Comparison of ENCODE assay signal across 26 cellular contexts in the genomic region with DNA sequence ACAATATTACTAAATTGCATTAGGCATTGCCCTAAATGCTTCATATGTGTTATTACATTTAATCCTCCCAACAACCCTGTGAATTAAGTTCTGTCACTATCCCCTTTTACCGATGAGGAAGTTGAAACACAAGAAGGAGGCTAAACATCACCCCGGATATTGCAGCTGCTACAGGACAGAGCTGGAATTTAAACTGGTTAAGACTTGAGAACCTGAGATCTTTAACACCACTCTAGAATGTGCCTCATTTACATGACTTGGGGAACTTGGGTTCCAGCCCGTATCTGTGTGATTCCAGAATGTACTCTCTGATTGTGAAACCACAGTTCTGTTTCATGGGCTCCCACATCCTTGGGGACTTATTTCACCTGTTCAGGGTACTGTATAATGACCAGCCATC.
A peak's percentile ranks its signal among the peaks of the same experiment; 100 is the strongest.
DNase-seq lines count a peak whose midpoint lies in the region; ATAC-seq, FAIRE-seq and TF ChIP-seq lines count a peak whose summit lies in the region.
"Had no signal": no experiment of that assay in that cellular context is flagged by ENCODE, and none has a peak within 500 bp of the region (broad histone marks: within the 10 kb centered on the region; RNA-seq: fewer than 3 reads in every experiment).

No MANE protein-coding gene starts in this region.

- no peaks in the 10 kb centered on the region for H3K27me3 Mint-ChIP-seq in GM23338 (ENCODE audit: insufficient read depth, low read depth, poor library complexity)

- H3K9me3 Mint-ChIP-seq in GM23338, result no peaks in the 10 kb centered on the region
- H3K9me3 Mint-ChIP-seq: HFFc6 had no signal

- no peak for TF ChIP-seq POLR2A in adrenal gland (IDR thresholded peaks at IDR 0.05)

- H4K20me1 ChIP-seq in GM23338 (replicated peaks; ENCODE audit: insufficient read depth) (no peaks in the 10 kb centered on the region), OCI-LY3 (ENCODE audit: insufficient read depth, low read length) (no peaks in the 10 kb centered on the region)

- no peak for ATAC-seq in GM23338
- ATAC-seq in esophagus mucosa, result no peak

- no peak overlapping the region for H2AFZ ChIP-seq in GM23338
- H2AFZ ChIP-seq in OCI-LY3 (ENCODE audit: low read depth, low read length), result no peak overlapping the region
- H2AFZ ChIP-seq: GM23248 had no signal

- H3K79me2 ChIP-seq in GM23338 (replicated peaks; ENCODE audit: insufficient read depth) (no peaks in the 10 kb centered on the region), OCI-LY3 (ENCODE audit: low read length) (no peaks in the 10 kb centered on the region)

- H3K27ac ChIP-seq in GM23338 (ENCODE audit: low read depth) (no peak overlapping the region), OCI-LY3 (ENCODE audit: low read length) (peak overlapping the region; percentile 28), adrenal gland (no peak overlapping the region)
- H3K27ac ChIP-seq: 22Rv1, GM23248, HL-60, RWPE1 had no signal

- peak; percentile 23 for DNase-seq in GM23338 (ENCODE audit: low spot score)
- peak; percentile 45 for DNase-seq in bronchial epithelial cell (ENCODE audit: low read depth)
- DNase-seq in myocyte (ENCODE audit: low read depth), result peak; percentile 24
- no peak for DNase-seq in DMS53 treated with DMSO at 0.1 percent for 48 hours (lab: John Stamatoyannopoulos, UW; ENCODE audit: unreplicated experiment)
- no peak for DNase-seq in stimulated activated CD4-positive, alpha-beta T cell treated with anti-CD3 and anti-CD28 coated beads, Interleukin-15, amount 100 ng/mL, for 24 hours
- DNase-seq in adrenal gland, result no peak
- DNase-seq: Calu3, DND-41, GM23248, HFFc6, NCI-H1092 treated with DMSO at 0.1 percent for 48 hours, NCI-H1436, NCI-H187 treated with DMSO at 0.1 percent for 48 hours, NCI-H2107, NCI-H446, NCI-H524 treated with DMSO at 0.1 percent for 48 hours, NCI-H774, SHP77 had no signal

- no peak overlapping the region for H3K27ac Mint-ChIP-seq in GM23338
- H3K27ac Mint-ChIP-seq: HFFc6 had no signal

- 77 to 85% (median 85%) methylated on average over 3 of the region's 3 CpGs for whole genome bisulfite sequencing in adrenal gland, 4 donors

- no peaks in the 10 kb centered on the region for H3K9me3 ChIP-seq in OCI-LY3 (ENCODE audit: insufficient read depth, low read length)
- H3K9me3 ChIP-seq in adrenal gland (replicated peaks in 1 of 3), result no peaks in the 10 kb centered on the region
- H3K9me3 ChIP-seq: HAP-1 had no signal

- TF ChIP-seq CTCF in GM23338 (conservative IDR thresholded peaks at IDR 0.05; ENCODE audit: low read depth in 2 of 2), result no peak
- no peak for TF ChIP-seq CTCF in OCI-LY3 (IDR thresholded peaks at IDR 0.05; ENCODE audit: low read depth, low read length)
- no peak for TF ChIP-seq CTCF in bronchial epithelial cell (IDR thresholded peaks at IDR 0.05; ENCODE audit: insufficient read depth, low read length, severe bottlenecking)
- TF ChIP-seq CTCF in adrenal gland (IDR thresholded peaks at IDR 0.05), result no peak

- H3K4me3 ChIP-seq in GM23338 (no peak overlapping the region), OCI-LY3 (ENCODE audit: low read length) (peak overlapping the region; percentile 13), bronchial epithelial cell (ENCODE audit: low read depth, low read length) (no peak overlapping the region), adrenal gland (no peak overlapping the region)
- H3K4me3 ChIP-seq: GM23248, HAP-1 had no signal

- H3K4me3 Mint-ChIP-seq in GM23338, result no peak overlapping the region
- H3K4me3 Mint-ChIP-seq: HFFc6 had no signal

- H3K9me2 ChIP-seq in GM23338 (ENCODE audit: insufficient read depth), result no peaks in the 10 kb centered on the region; the same call in 1 of the 2 replicates

- H3K36me3 Mint-ChIP-seq in GM23338 (ENCODE audit: low read depth), result no peaks in the 10 kb centered on the region

- no peaks in the 10 kb centered on the region; the same call in 2 of the 3 replicates for H3K4me1 Mint-ChIP-seq in GM23338

- H3K36me3 ChIP-seq in GM23338 (ENCODE audit: insufficient read depth), result no peaks in the 10 kb centered on the region
- H3K36me3 ChIP-seq in OCI-LY3 (replicated peaks; ENCODE audit: low read depth, low read length), result no peaks in the 10 kb centered on the region
- no peaks in the 10 kb centered on the region for H3K36me3 ChIP-seq in bronchial epithelial cell (ENCODE audit: control insufficient read depth, insufficient read depth, low read length)
- H3K36me3 ChIP-seq in adrenal gland (replicated peaks in 1 of 2), result no peaks in the 10 kb centered on the region
- H3K36me3 ChIP-seq: HAP-1 had no signal

- FAIRE-seq in bronchial epithelial cell (lab: Jason Lieb, UNC), result no peak
- FAIRE-seq: GM12892, GM19239 had no signal

- H3F3A ChIP-seq in GM23338 (replicated peaks; ENCODE audit: low read depth), result no peaks in the 10 kb centered on the region

- no peak overlapping the region for H3K4me2 ChIP-seq in GM23338
- H3K4me2 ChIP-seq in OCI-LY3 (ENCODE audit: low read length), result peak overlapping the region; percentile 34

- H3K27me3 ChIP-seq in GM23338 (ENCODE audit: insufficient read depth), result no peaks in the 10 kb centered on the region
- no peaks in the 10 kb centered on the region for H3K27me3 ChIP-seq in OCI-LY3 (ENCODE audit: low read depth, low read length)
- no peaks in the 10 kb centered on the region for H3K27me3 ChIP-seq in bronchial epithelial cell (ENCODE audit: control insufficient read depth, insufficient read depth, low read length)
- H3K27me3 ChIP-seq in adrenal gland, result no peaks in the 10 kb centered on the region

- intact Hi-C loops in adrenal gland (cut with DNase I), result no loop called here

- H3K4me1 ChIP-seq in GM23338 (ENCODE audit: insufficient read depth) (peaks cover 3% of the 10 kb centered on the region; the same call in 1 of the 2 replicates), OCI-LY3 (ENCODE audit: low read length) (peaks cover 45% of the 10 kb centered on the region), adrenal gland (replicated peaks in 1 of 2) (no peaks in the 10 kb centered on the region)
- H3K4me1 ChIP-seq: HAP-1 had no signal

- no peak overlapping the region for H3K9ac ChIP-seq in OCI-LY3 (ENCODE audit: low read length)
- H3K9ac ChIP-seq: GM23248 had no signal

TF ChIP-seq in GM23338, 12 proteins besides CTCF, POLR2A, EP300 and RAD21 (continues in another document):
- TF ChIP-seq ZNF114 (CRISPR knock-in tag; IDR thresholded peaks at IDR 0.05) (no peak), POLR2AphosphoS5 (IDR thresholded peaks at IDR 0.05; ENCODE audit: low read depth) (no peak), NANOG (IDR thresholded peaks at IDR 0.05; ENCODE audit: borderline replicate concordance) (no peak), ETS1 (IDR thresholded peaks at IDR 0.05) (no peak)
- TF ChIP-seq, protein P1, sequence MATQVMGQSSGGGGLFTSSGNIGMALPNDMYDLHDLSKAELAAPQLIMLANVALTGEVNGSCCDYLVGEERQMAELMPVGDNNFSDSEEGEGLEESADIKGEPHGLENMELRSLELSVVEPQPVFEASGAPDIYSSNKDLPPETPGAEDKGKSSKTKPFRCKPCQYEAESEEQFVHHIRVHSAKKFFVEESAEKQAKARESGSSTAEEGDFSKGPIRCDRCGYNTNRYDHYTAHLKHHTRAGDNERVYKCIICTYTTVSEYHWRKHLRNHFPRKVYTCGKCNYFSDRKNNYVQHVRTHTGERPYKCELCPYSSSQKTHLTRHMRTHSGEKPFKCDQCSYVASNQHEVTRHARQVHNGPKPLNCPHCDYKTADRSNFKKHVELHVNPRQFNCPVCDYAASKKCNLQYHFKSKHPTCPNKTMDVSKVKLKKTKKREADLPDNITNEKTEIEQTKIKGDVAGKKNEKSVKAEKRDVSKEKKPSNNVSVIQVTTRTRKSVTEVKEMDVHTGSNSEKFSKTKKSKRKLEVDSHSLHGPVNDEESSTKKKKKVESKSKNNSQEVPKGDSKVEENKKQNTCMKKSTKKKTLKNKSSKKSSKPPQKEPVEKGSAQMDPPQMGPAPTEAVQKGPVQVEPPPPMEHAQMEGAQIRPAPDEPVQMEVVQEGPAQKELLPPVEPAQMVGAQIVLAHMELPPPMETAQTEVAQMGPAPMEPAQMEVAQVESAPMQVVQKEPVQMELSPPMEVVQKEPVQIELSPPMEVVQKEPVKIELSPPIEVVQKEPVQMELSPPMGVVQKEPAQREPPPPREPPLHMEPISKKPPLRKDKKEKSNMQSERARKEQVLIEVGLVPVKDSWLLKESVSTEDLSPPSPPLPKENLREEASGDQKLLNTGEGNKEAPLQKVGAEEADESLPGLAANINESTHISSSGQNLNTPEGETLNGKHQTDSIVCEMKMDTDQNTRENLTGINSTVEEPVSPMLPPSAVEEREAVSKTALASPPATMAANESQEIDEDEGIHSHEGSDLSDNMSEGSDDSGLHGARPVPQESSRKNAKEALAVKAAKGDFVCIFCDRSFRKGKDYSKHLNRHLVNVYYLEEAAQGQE (IDR thresholded peaks at IDR 0.05; ENCODE audit: unreplicated experiment), result no peak

Comparison
In these comparisons a context has a peak if more than half of its experiments do, and no peak if none do; other contexts are left out.
1. DNase-seq: peak in GM23338 (single experiment), bronchial epithelial cell (single experiment) and myocyte (single experiment); none in DMS53 treated with DMSO at 0.1 percent for 48 hours (single experiment), stimulated activated CD4-positive, alpha-beta T cell treated with anti-CD3 and anti-CD28 coated beads, Interleukin-15, amount 100 ng/mL, for 24 hours (single experiment) and adrenal gland (0 of 7).